20 cellular contexts compared by ENCODE assay signal in genomic region chr2:12381543-12382323, GRCh38.
A peak's percentile ranks its signal among the peaks of the same experiment; 100 is the strongest.
DNase-seq lines count a peak whose midpoint lies in the region; ATAC-seq and TF ChIP-seq lines count a peak whose summit lies in the region.
"Had no signal": no experiment of that assay in that cellular context is flagged by ENCODE, and none has a peak within 500 bp of the region (broad histone marks: within the 10 kb centered on the region; RNA-seq: fewer than 3 reads in every experiment).

No MANE protein-coding gene starts in this region.

- H2AK5ac ChIP-seq in H9 (ENCODE audit: insufficient read length, low read length): no peak overlapping the region

- H3K23me2 ChIP-seq in H9 (ENCODE audit: insufficient read length, low read depth, low read length, poor library complexity, severe bottlenecking): no peaks in the 10 kb centered on the region

- no peak overlapping the region for H3K14ac ChIP-seq in H9 (ENCODE audit: insufficient read depth, low read length)

- no peak overlapping the region for H3K56ac ChIP-seq in H9 (ENCODE audit: insufficient read length, low read depth, low read length)

- no peak overlapping the region for H3K4me3 Mint-ChIP-seq in H9
- no peak overlapping the region for H3K4me3 Mint-ChIP-seq in endodermal cell
- H3K4me3 Mint-ChIP-seq in activated CD4-positive, alpha-beta T cell treated with anti-CD3 and anti-CD28 coated beads for 36 hours: no peak overlapping the region
- H3K4me3 Mint-ChIP-seq: CD8-positive, alpha-beta memory T cell had no signal

- H3K27ac ChIP-seq in H9 (ENCODE audit: insufficient read length, low read depth, low read length) (no peak overlapping the region), endodermal cell (ENCODE audit: low read depth, low read length) (no peak overlapping the region)
- H3K27ac ChIP-seq: BLaER1 treated with 17β-estradiol and CSF1 and Interleukin-3, amounts not matched to agents 10 nM and 100 nM; SK-N-MC had no signal

- no peak for ATAC-seq in activated CD4-positive, alpha-beta T cell treated with anti-CD3 and anti-CD28 coated beads for 36 hours
- ATAC-seq in HG03139 (IDR thresholded peaks at IDR 0.05; ENCODE audit: unreplicated experiment): no peak
- ATAC-seq: HCT116 had no signal

- no peak overlapping the region for H3K4me2 ChIP-seq in H9 (ENCODE audit: insufficient read depth, insufficient read length, low read length)
- H3K4me2 ChIP-seq: BLaER1 treated with 17β-estradiol and CSF1 and Interleukin-3, amounts not matched to agents 10 nM and 100 nM had no signal

- H3K4me1 Mint-ChIP-seq in H9 (peaks cover 14 to 17% of the 10 kb centered on the region in 2 experiments), endodermal cell (no peaks in the 10 kb centered on the region)
- H3K4me1 Mint-ChIP-seq in activated CD4-positive, alpha-beta T cell treated with anti-CD3 and anti-CD28 coated beads for 36 hours: no peaks in the 10 kb centered on the region
- H3K4me1 Mint-ChIP-seq: CD8-positive, alpha-beta memory T cell had no signal

- no peak overlapping the region for H2AFZ ChIP-seq in H9 (ENCODE audit: low read length)

- no peak overlapping the region for H4K91ac ChIP-seq in H9 (ENCODE audit: insufficient read length, low read depth, low read length)

- H3K23ac ChIP-seq in H9 (ENCODE audit: insufficient read length, low read depth, low read length): no peak overlapping the region

- POLR2A ChIA-PET in activated CD4-positive, alpha-beta T cell treated with anti-CD3 and anti-CD28 coated beads for 36 hours (lab: Charles Lee): no interaction called here

- no CpG with 5 or more reads among the region's 2 CpGs for WGBS in H9 (ENCODE audit: extremely low coverage, insufficient read length, low lambda C conversion rate)
- 50 to 67% methylated on average over 2 of the region's 2 CpGs for WGBS in endodermal cell (ENCODE audit: insufficient coverage in 1 of 2, insufficient read length in 1 of 2), 2 experiments

- no peaks in the 10 kb centered on the region for H3K27me3 ChIP-seq in H9 (ENCODE audit: insufficient read depth, low read length)
- no peaks in the 10 kb centered on the region for H3K27me3 ChIP-seq in endodermal cell (ENCODE audit: control insufficient read depth, insufficient read depth, low read length, poor library complexity, severe bottlenecking)
- H3K27me3 ChIP-seq: BLaER1 treated with 17β-estradiol and CSF1 and Interleukin-3, amounts not matched to agents 10 nM and 100 nM had no signal

- H3K4me3 ChIP-seq in endodermal cell (ENCODE audit: low read length): no peak overlapping the region
- H3K4me3 ChIP-seq: BLaER1 treated with 17β-estradiol and CSF1 and Interleukin-3, amounts not matched to agents 10 nM and 100 nM; SK-N-MC had no signal

- H4K8ac ChIP-seq in H9 (replicated peaks; ENCODE audit: insufficient read length, low read depth, low read length): no peak overlapping the region

- H4K5ac ChIP-seq in H9 (ENCODE audit: insufficient read length, low read depth, low read length): no peak overlapping the region

- H3K36me3 ChIP-seq in endodermal cell (ENCODE audit: control insufficient read depth, insufficient read depth, low read length): no peaks in the 10 kb centered on the region
- H3K36me3 ChIP-seq: BLaER1 treated with 17β-estradiol and CSF1 and Interleukin-3, amounts not matched to agents 10 nM and 100 nM had no signal

- H3T11ph ChIP-seq in H9 (ENCODE audit: low read length): no peak overlapping the region

- H3K79me2 ChIP-seq in H9 (ENCODE audit: insufficient read depth, low read length): no peaks in the 10 kb centered on the region

- no peaks in the 10 kb centered on the region for H3K79me1 ChIP-seq in H9 (ENCODE audit: insufficient read depth, low read depth, low read length, poor library complexity, severe bottlenecking)

- no peak overlapping the region for H3K18ac ChIP-seq in H9 (ENCODE audit: insufficient read length, low read depth, low read length)

- H3K9me3 Mint-ChIP-seq in H9: no peaks in the 10 kb centered on the region; a peak in 1 of 5 replicates
- H3K9me3 Mint-ChIP-seq in endodermal cell: peaks cover 5% of the 10 kb centered on the region
- H3K9me3 Mint-ChIP-seq in activated CD4-positive, alpha-beta T cell treated with anti-CD3 and anti-CD28 coated beads for 36 hours (ENCODE audit: low read depth): no peaks in the 10 kb centered on the region
- H3K9me3 Mint-ChIP-seq: CD8-positive, alpha-beta memory T cell had no signal

- no peak overlapping the region for H2BK20ac ChIP-seq in H9 (ENCODE audit: low read depth, low read length, poor library complexity, severe bottlenecking)

- no peaks in the 10 kb centered on the region for H3K9me3 ChIP-seq in H9 (ENCODE audit: control insufficient read depth, low read depth, low read length)
- H3K9me3 ChIP-seq in endodermal cell (ENCODE audit: control insufficient read depth, low read length): peaks cover 4% of the 10 kb centered on the region

- H3K4ac ChIP-seq in H9 (ENCODE audit: low read depth, low read length): no peak overlapping the region

- peaks cover under 1% of the 10 kb centered on the region; the same call in 1 of the 2 replicates for H3K4me1 ChIP-seq in H9 (ENCODE audit: insufficient read depth, low read length)
- no peaks in the 10 kb centered on the region for H3K4me1 ChIP-seq in endodermal cell (ENCODE audit: control insufficient read depth, insufficient read depth, low read length)
- H3K4me1 ChIP-seq: BLaER1 treated with 17β-estradiol and CSF1 and Interleukin-3, amounts not matched to agents 10 nM and 100 nM had no signal

- DNase-seq in H9 (peak; percentile 38), endodermal cell (peak; percentile 70), iPS-NIHi7 (ENCODE audit: extremely low spot score) (peak; percentile 44), NCI-H1417 treated with DMSO at 0.1 percent for 48 hours (lab: John Stamatoyannopoulos, UW) (no peak), COLO668 (lab: John Stamatoyannopoulos, UW; ENCODE audit: unreplicated experiment) (no peak)
- DNase-seq in activated CD4-positive, alpha-beta T cell treated with anti-CD3 and anti-CD28 coated beads for 36 hours: no peak
- DNase-seq: CD8-positive, alpha-beta memory T cell; DMS79 treated with DMSO at 0.1 percent for 48 hours; KBM-7; NCI-H187; NCI-H2107; NCI-H2227 treated with DMSO at 0.1 percent for 48 hours; NCI-H510A treated with DMSO at 0.1 percent for 48 hours; NCI-H774; OCI-M1; SHP77 had no signal

- TF ChIP-seq CTCF in H9 (conservative IDR thresholded peaks at IDR 0.05) (no peak), endodermal cell (conservative IDR thresholded peaks at IDR 0.05) (no peak)

- H3K27me3 Mint-ChIP-seq in H9 (ENCODE audit: low read depth) (no peaks in the 10 kb centered on the region), endodermal cell (ENCODE audit: insufficient read depth) (no peaks in the 10 kb centered on the region)
- H3K27me3 Mint-ChIP-seq in activated CD4-positive, alpha-beta T cell treated with anti-CD3 and anti-CD28 coated beads for 36 hours: no peaks in the 10 kb centered on the region
- H3K27me3 Mint-ChIP-seq: CD8-positive, alpha-beta memory T cell had no signal

- intact Hi-C loops in activated CD4-positive, alpha-beta T cell treated with anti-CD3 and anti-CD28 coated beads for 36 hours (cut with DNase I, micrococcal nuclease): no loop called here

- H3K9ac ChIP-seq in H9 (ENCODE audit: extremely low read depth, insufficient read length, low read length): no peak overlapping the region
- H3K9ac ChIP-seq in endodermal cell (ENCODE audit: extremely low read depth, low read length, poor library complexity, severe bottlenecking): no peak overlapping the region
- H3K9ac ChIP-seq: BLaER1 treated with 17β-estradiol and CSF1 and Interleukin-3, amounts not matched to agents 10 nM and 100 nM had no signal

- no peak overlapping the region for H2BK12ac ChIP-seq in H9 (ENCODE audit: insufficient read length, low read depth, low read length)

- H2BK5ac ChIP-seq in H9 (ENCODE audit: insufficient read length, low read length): no peak overlapping the region

- no peaks in the 10 kb centered on the region for H4K20me1 ChIP-seq in H9 (ENCODE audit: control insufficient read depth, insufficient read depth, insufficient read length)
- H4K20me1 ChIP-seq: BLaER1 treated with 17β-estradiol and CSF1 and Interleukin-3, amounts not matched to agents 10 nM and 100 nM had no signal

- CTCF ChIA-PET in activated CD4-positive, alpha-beta T cell treated with anti-CD3 and anti-CD28 coated beads for 36 hours (lab: Charles Lee): no interaction called here

- no peak overlapping the region for H2BK120ac ChIP-seq in H9 (ENCODE audit: low read depth, low read length, poor library complexity, severe bottlenecking)

- H3K27ac Mint-ChIP-seq in H9: no peak overlapping the region
- H3K27ac Mint-ChIP-seq in endodermal cell: no peak overlapping the region
- no peak overlapping the region for H3K27ac Mint-ChIP-seq in activated CD4-positive, alpha-beta T cell treated with anti-CD3 and anti-CD28 coated beads for 36 hours
- H3K27ac Mint-ChIP-seq: CD8-positive, alpha-beta memory T cell had no signal

- no peak overlapping the region for H2BK15ac ChIP-seq in H9 (ENCODE audit: low read depth, low read length)

- H3K36me3 Mint-ChIP-seq in H9 (ENCODE audit: insufficient read depth in 1 of 3, low read depth in 3 of 3) (peaks cover 0 to 4% (median 0%) of the 10 kb centered on the region in 3 experiments; a peak in 1 of 7 replicates), endodermal cell (ENCODE audit: low read depth) (no peaks in the 10 kb centered on the region)
- no peaks in the 10 kb centered on the region for H3K36me3 Mint-ChIP-seq in activated CD4-positive, alpha-beta T cell treated with anti-CD3 and anti-CD28 coated beads for 36 hours (ENCODE audit: low read depth)
- H3K36me3 Mint-ChIP-seq: CD8-positive, alpha-beta memory T cell had no signal

Comparison
In these comparisons a context has a peak if more than half of its experiments do, and no peak if none do; other contexts are left out.
1. DNase-seq: peak in H9 (single experiment), endodermal cell (single experiment) and iPS-NIHi7 (single experiment); none in NCI-H1417 treated with DMSO at 0.1 percent for 48 hours (single experiment), activated CD4-positive, alpha-beta T cell treated with anti-CD3 and anti-CD28 coated beads for 36 hours (single experiment) and COLO668 (single experiment).